13 cellular contexts compared by ENCODE assay signal in genomic region chr7:39954694-39955093, GRCh38. TPM values are rescaled to one million over a fixed set of nuclear protein-coding genes. Genes with fewer than 3 reads are reported as not detected.
DNase-seq lines count a peak whose midpoint lies in the region; ATAC-seq and TF ChIP-seq lines count a peak whose summit lies in the region.
"Had no signal": no experiment of that assay in that cellular context is flagged by ENCODE, and none has a peak within 500 bp of the region (broad histone marks: within the 10 kb centered on the region; RNA-seq: fewer than 3 reads in every experiment).

No MANE protein-coding gene starts in this region.

- H3K79me1 ChIP-seq in mesenchymal stem cell (replicated peaks; ENCODE audit: low read length, poor library complexity, severe bottlenecking), result no peaks in the 10 kb centered on the region

- TF ChIP-seq POLR2A in breast epithelium (IDR thresholded peaks at IDR 0.05), result no peak

- H3K4me1 ChIP-seq in breast epithelium (peaks cover 0 to 14% of the 10 kb centered on the region in 2 donors), mesenchymal stem cell (ENCODE audit: control insufficient read depth, insufficient read depth, low read depth, low read length) (no peaks in the 10 kb centered on the region)

- 100% methylated on average over 1 of the region's 4 CpGs for WGBS in mesenchymal stem cell

- H3K23ac ChIP-seq in mesenchymal stem cell (ENCODE audit: low read length in 2 of 2), result no peak overlapping the region

- CTCF ChIA-PET in MCF 10A (lab: Yijun Ruan, JAX), result interaction anchor here (0.6 to 4.3 kb wide), 6 partner anchors 21 to 98 kb away, joined by 3 to 17 read pairs (median 4); no protein-coding TSS in a partner anchor
- CTCF ChIA-PET in activated CD8-positive, alpha-beta T cell treated with anti-CD3 and anti-CD28 coated beads, Interleukin-2, amount 10 ng/mL, durations not matched to agents 7 days and 5 days (lab: Charles Lee), result interaction anchor here (0.6 to 6.3 kb wide), 5 partner anchors 17 to 374 kb away, joined by 4 to 70 read pairs (median 5); no protein-coding TSS in a partner anchor

- H3K4me1 Mint-ChIP-seq in MCF 10A (ENCODE audit: insufficient read depth, unreplicated experiment), result peaks cover 12% of the 10 kb centered on the region
- peaks cover 47% of the 10 kb centered on the region for H3K4me1 Mint-ChIP-seq in activated CD8-positive, alpha-beta T cell treated with anti-CD3 and anti-CD28 coated beads, Interleukin-2, amount 10 ng/mL, durations not matched to agents 7 days and 5 days (ENCODE audit: low read depth)

- H2AFZ ChIP-seq in mesenchymal stem cell (ENCODE audit: low read depth, low read length), result no peak overlapping the region

- no peak overlapping the region for H3K4me2 ChIP-seq in mesenchymal stem cell (ENCODE audit: low read length, poor library complexity, severe bottlenecking)

- H2BK5ac ChIP-seq in mesenchymal stem cell (ENCODE audit: low read depth, low read length, poor library complexity, severe bottlenecking), result no peak overlapping the region

- H3K14ac ChIP-seq in mesenchymal stem cell (ENCODE audit: low read length in 2 of 2), result no peak overlapping the region

- TF ChIP-seq CTCF in MCF 10A (IDR thresholded peaks at IDR 0.05; ENCODE audit: unreplicated experiment), result no peak
- TF ChIP-seq CTCF in breast epithelium (IDR thresholded peaks at IDR 0.05), result no peak

- POLR2A ChIA-PET in MCF 10A (lab: Yijun Ruan, JAX), result interaction anchor here (0.9 to 1.3 kb wide), 4 partner anchors 43 to 98 kb away, joined by 3 to 4 read pairs (median 4); no protein-coding TSS in a partner anchor
- POLR2A ChIA-PET in activated CD8-positive, alpha-beta T cell treated with anti-CD3 and anti-CD28 coated beads, Interleukin-2, amount 10 ng/mL, durations not matched to agents 7 days and 5 days (lab: Charles Lee), result interaction anchor here (1.0 kb wide), 1 partner anchor 10 kb away, joined by 3 read pairs; no protein-coding TSS in a partner anchor

- H3K27me3 Mint-ChIP-seq in MCF 10A (ENCODE audit: insufficient read depth, unreplicated experiment), result no peaks in the 10 kb centered on the region
- H3K27me3 Mint-ChIP-seq in activated CD8-positive, alpha-beta T cell treated with anti-CD3 and anti-CD28 coated beads, Interleukin-2, amount 10 ng/mL, durations not matched to agents 7 days and 5 days (ENCODE audit: low read depth), result no peaks in the 10 kb centered on the region

- DNase-seq in MCF 10A (ENCODE audit: unreplicated experiment), result no peak
- DNase-seq in breast epithelium (ENCODE audit: low spot score in 2 of 2), result no peak
- DNase-seq in activated CD8-positive, alpha-beta T cell treated with anti-CD3 and anti-CD28 coated beads, Interleukin-2, amount 10 ng/mL, durations not matched to agents 7 days and 5 days, result no peak
- DNase-seq in mesenchymal stem cell, result no peak
- DNase-seq in hypothalamus (lab: John Stamatoyannopoulos, UW), result no peak
- DNase-seq: activated CD4-positive, alpha-beta T cell treated with anti-CD3 and anti-CD28 coated beads for 48 hours; adrenal gland; heart right ventricle; NCI-H524 treated with DMSO at 0.1 percent for 48 hours; SHP77 treated with DMSO at 0.1 percent for 48 hours had no signal

- no peak overlapping the region for H3K4ac ChIP-seq in mesenchymal stem cell (ENCODE audit: low read depth in 1 of 2, low read length in 2 of 2)

- no peak overlapping the region for H2BK12ac ChIP-seq in mesenchymal stem cell (ENCODE audit: low read length in 2 of 2)

- no peak overlapping the region for H4K91ac ChIP-seq in mesenchymal stem cell (ENCODE audit: low read length)

- no peak overlapping the region for H2AK5ac ChIP-seq in mesenchymal stem cell (ENCODE audit: low read length, severe bottlenecking)

- peak overlapping the region; percentile 96 for H3K4me3 Mint-ChIP-seq in MCF 10A (ENCODE audit: unreplicated experiment)
- H3K4me3 Mint-ChIP-seq in activated CD8-positive, alpha-beta T cell treated with anti-CD3 and anti-CD28 coated beads, Interleukin-2, amount 10 ng/mL, durations not matched to agents 7 days and 5 days, result peak overlapping the region; percentile 6

- H3K36me3 ChIP-seq in breast epithelium (no peaks in the 10 kb centered on the region), mesenchymal stem cell (ENCODE audit: control insufficient read depth in 1 of 2, insufficient read depth in 2 of 2, low read depth in 1 of 2, low read length in 2 of 2) (peaks cover 0 to 8% of the 10 kb centered on the region in 2 experiments)
- H3K36me3 ChIP-seq: adrenal gland had no signal

- no peak overlapping the region for H3K27ac Mint-ChIP-seq in MCF 10A (ENCODE audit: low read depth, unreplicated experiment)
- no peak overlapping the region for H3K27ac Mint-ChIP-seq in activated CD8-positive, alpha-beta T cell treated with anti-CD3 and anti-CD28 coated beads, Interleukin-2, amount 10 ng/mL, durations not matched to agents 7 days and 5 days

- H3K9ac ChIP-seq in mesenchymal stem cell (ENCODE audit: low read length), result peak overlapping the region; percentile 94

- H3K4me3 ChIP-seq in breast epithelium, result peak overlapping the region in 1 of 3 donors; percentile 88
- peak overlapping the region in 1 of 2 experiments; percentile 88 for H3K4me3 ChIP-seq in mesenchymal stem cell (ENCODE audit: insufficient read depth in 1 of 2, low read depth in 1 of 2, low read length in 2 of 2)

- intact Hi-C loops in MCF 10A (cut with micrococcal nuclease), result loop anchor here (5.0 kb wide), 1 partner anchor 53 kb away; no protein-coding TSS in a partner anchor
- intact Hi-C loops in breast epithelium (cut with DNase I; ENCODE audit: low total_unique reads), result no loop called here

- H2BK15ac ChIP-seq in mesenchymal stem cell (ENCODE audit: low read depth, poor library complexity, severe bottlenecking), result no peak overlapping the region

- H3K9me3 Mint-ChIP-seq in MCF 10A (ENCODE audit: unreplicated experiment), result no peaks in the 10 kb centered on the region
- no peaks in the 10 kb centered on the region for H3K9me3 Mint-ChIP-seq in activated CD8-positive, alpha-beta T cell treated with anti-CD3 and anti-CD28 coated beads, Interleukin-2, amount 10 ng/mL, durations not matched to agents 7 days and 5 days (ENCODE audit: insufficient read depth)

- H4K8ac ChIP-seq in mesenchymal stem cell (ENCODE audit: low read length), result no peak overlapping the region

- no TSS peak for BruUV-seq in MCF 10A (replicated peaks; lab: Mats Ljungman, UMichigan)

- H3K36me3 Mint-ChIP-seq in MCF 10A (ENCODE audit: insufficient read depth, unreplicated experiment), result peaks cover 12% of the 10 kb centered on the region
- H3K36me3 Mint-ChIP-seq in activated CD8-positive, alpha-beta T cell treated with anti-CD3 and anti-CD28 coated beads, Interleukin-2, amount 10 ng/mL, durations not matched to agents 7 days and 5 days (ENCODE audit: low read depth), result peaks cover 48% of the 10 kb centered on the region

- H3K27ac ChIP-seq in breast epithelium, result no peak overlapping the region
- H3K27ac ChIP-seq in mesenchymal stem cell (ENCODE audit: low read length, poor library complexity, severe bottlenecking), result no peak overlapping the region
- H3K27ac ChIP-seq: adrenal gland had no signal

- no peaks in the 10 kb centered on the region for H3K27me3 ChIP-seq in breast epithelium
- H3K27me3 ChIP-seq in mesenchymal stem cell (ENCODE audit: control insufficient read depth in 1 of 2, insufficient read depth in 1 of 2, low read length in 2 of 2), result no peaks in the 10 kb centered on the region
- H3K27me3 ChIP-seq: adrenal gland, heart right ventricle had no signal

- H3K9me3 ChIP-seq in breast epithelium, result no peaks in the 10 kb centered on the region
- H3K9me3 ChIP-seq in mesenchymal stem cell (ENCODE audit: control insufficient read depth, low read length), result no peaks in the 10 kb centered on the region
- H3K9me3 ChIP-seq: adrenal gland, heart right ventricle had no signal

- H3K18ac ChIP-seq in mesenchymal stem cell (ENCODE audit: low read depth in 1 of 2, low read length in 2 of 2), result no peak overlapping the region

- ATAC-seq in activated CD8-positive, alpha-beta T cell treated with anti-CD3 and anti-CD28 coated beads, Interleukin-2, amount 10 ng/mL, durations not matched to agents 7 days and 5 days, result no peak
- no peak for ATAC-seq in HG03196 (IDR thresholded peaks at IDR 0.05; ENCODE audit: unreplicated experiment)
- no peak for ATAC-seq in GM21360 (IDR thresholded peaks at IDR 0.05; ENCODE audit: unreplicated experiment)
- ATAC-seq in GM21526 (IDR thresholded peaks at IDR 0.05; ENCODE audit: low FRiP score, unreplicated experiment), result no peak
- ATAC-seq: heart right ventricle had no signal

- no peak overlapping the region for H2BK120ac ChIP-seq in mesenchymal stem cell (ENCODE audit: low read depth, low read length)

RNA-seq across cellular contexts. Expression of gene CDK13, which starts 4.6 kb away (rescaled TPM):
- total RNA-seq in MCF 10A (2022), result 50.2 and 54.8 TPM in 2 replicates
- 100 to 1,000 TPM in 1 of 3 donors, 10 to 100 TPM in 2; 70.9 to 128 (median 95.4) TPM for total RNA-seq in breast epithelium
- 10 to 100 TPM; 46.7 to 49.0 TPM for total RNA-seq in activated CD8-positive, alpha-beta T cell treated with anti-CD3 and anti-CD28 coated beads, Interleukin-2, amount 10 ng/mL, durations not matched to agents 7 days and 5 days
- 22.4 TPM for polyA plus RNA-seq in mesenchymal stem cell (2013, experiment 1 of 2)
- 21.1 TPM for polyA plus RNA-seq in mesenchymal stem cell (2013, experiment 2 of 2)
